Comparison of ENCODE assay signal across 1 cellular context in genomic region chr22:42939941-42940653, GRCh38.
A peak's percentile ranks its signal among the peaks of the same experiment; 100 is the strongest.
TF ChIP-seq lines count a peak whose summit lies in the region.

No MANE protein-coding gene starts in this region.

TF ChIP-seq in HepG2, 621 proteins besides CTCF, POLR2A, EP300 and RAD21 (continued from another document and continues in another):
- TF ChIP-seq SPEN (CRISPR knock-in tag; IDR thresholded peaks at IDR 0.05; ENCODE audit: low read depth) (no peak), ZNF770 (CRISPR knock-in tag; IDR thresholded peaks at IDR 0.05) (no peak), ZC3H13 (CRISPR knock-in tag; IDR thresholded peaks at IDR 0.05) (no peak), MAFF (IDR thresholded peaks at IDR 0.05; ENCODE audit: low read depth, low read length) (no peak), HCFC1 (IDR thresholded peaks at IDR 0.05; ENCODE audit: low read depth, low read length) (no peak), POLR2G (IDR thresholded peaks at IDR 0.05; ENCODE audit: low read depth, low read length) (0 out of 2 replicates have a peak, but pooled peaks have one; percentile 41), ZNF383 (CRISPR knock-in tag; IDR thresholded peaks at IDR 0.05; ENCODE audit: borderline replicate concordance) (no peak), ZNF768 (CRISPR knock-in tag; IDR thresholded peaks at IDR 0.05) (no peak; the same call in 1 of the 2 replicates), KDM4B (CRISPR knock-in tag; IDR thresholded peaks at IDR 0.05) (no peak), NFE2L1 (CRISPR knock-in tag; IDR thresholded peaks at IDR 0.05; ENCODE audit: borderline replicate concordance) (no peak), IKZF1 (IDR thresholded peaks at IDR 0.05) (no peak), THYN1 (CRISPR knock-in tag; IDR thresholded peaks at IDR 0.05; ENCODE audit: borderline replicate concordance, low read depth) (no peak), ZFP91 (CRISPR knock-in tag; IDR thresholded peaks at IDR 0.05; ENCODE audit: borderline replicate concordance) (no peak), SALL2 (CRISPR knock-in tag; IDR thresholded peaks at IDR 0.05) (no peak; the same call in 1 of the 2 replicates), SIX4 (CRISPR knock-in tag; IDR thresholded peaks at IDR 0.05) (peak; percentile 53; the same call in 1 of the 2 replicates), NCOA2 (CRISPR knock-in tag; IDR thresholded peaks at IDR 0.05) (peak; percentile 71), ZFX (CRISPR knock-in tag; IDR thresholded peaks at IDR 0.05; ENCODE audit: low read depth) (no peak), ZNF788 (CRISPR knock-in tag; IDR thresholded peaks at IDR 0.05; ENCODE audit: borderline replicate concordance) (no peak), TOE1 (CRISPR knock-in tag; IDR thresholded peaks at IDR 0.05) (no peak), CBX1 (IDR thresholded peaks at IDR 0.05; ENCODE audit: low read depth) (no peak), ZSCAN12 (CRISPR knock-in tag; IDR thresholded peaks at IDR 0.05) (no peak), FOXO1 (CRISPR knock-in tag; IDR thresholded peaks at IDR 0.05) (peak; percentile 81; the same call in 1 of the 2 replicates), ZMYM3 (CRISPR knock-in tag; IDR thresholded peaks at IDR 0.05) (no peak), ZNF333 (CRISPR knock-in tag; IDR thresholded peaks at IDR 0.05; ENCODE audit: borderline replicate concordance) (no peak), GPBP1L1 (CRISPR knock-in tag; IDR thresholded peaks at IDR 0.05) (no peak), HMGA1 (CRISPR knock-in tag; conservative IDR thresholded peaks at IDR 0.05) (no peak), ATAD3A (CRISPR knock-in tag; IDR thresholded peaks at IDR 0.05) (no peak), HOXA3 (CRISPR knock-in tag; IDR thresholded peaks at IDR 0.05) (no peak; the same call in 1 of the 2 replicates), EEA1 (CRISPR knock-in tag; IDR thresholded peaks at IDR 0.05; ENCODE audit: borderline replicate concordance) (no peak), ZNF3 (CRISPR knock-in tag; IDR thresholded peaks at IDR 0.05) (peak; percentile 92), RBFOX2 (IDR thresholded peaks at IDR 0.05; ENCODE audit: low read depth, low read length) (no peak), ZNF879 (CRISPR knock-in tag; IDR thresholded peaks at IDR 0.05) (no peak), SP2 (CRISPR knock-in tag; IDR thresholded peaks at IDR 0.05) (no peak), ZBTB34 (CRISPR knock-in tag; IDR thresholded peaks at IDR 0.05) (no peak), CREB1 (IDR thresholded peaks at IDR 0.05) (no peak), CREB1 (CRISPR knock-in tag; IDR thresholded peaks at IDR 0.05) (peak; percentile 22; the same call in 1 of the 2 replicates), ARNT (IDR thresholded peaks at IDR 0.05) (no peak), HDAC6 (IDR thresholded peaks at IDR 0.05; ENCODE audit: low read depth, low read length) (no peak), CAMTA2 (CRISPR knock-in tag; IDR thresholded peaks at IDR 0.05; ENCODE audit: borderline replicate concordance) (no peak), ZNF24 (IDR thresholded peaks at IDR 0.05) (no peak), ASH2L (IDR thresholded peaks at IDR 0.05; ENCODE audit: insufficient read length, low read depth, low read length) (no peak), ZNF777 (CRISPR knock-in tag; IDR thresholded peaks at IDR 0.05) (no peak)
- TF ChIP-seq, protein P1, sequence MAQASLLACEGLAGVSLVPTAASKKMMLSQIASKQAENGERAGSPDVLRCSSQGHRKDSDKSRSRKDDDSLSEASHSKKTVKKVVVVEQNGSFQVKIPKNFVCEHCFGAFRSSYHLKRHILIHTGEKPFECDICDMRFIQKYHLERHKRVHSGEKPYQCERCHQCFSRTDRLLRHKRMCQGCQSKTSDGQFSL (CRISPR knock-in tag; IDR thresholded peaks at IDR 0.05): no peak
- TF ChIP-seq, protein P2, sequence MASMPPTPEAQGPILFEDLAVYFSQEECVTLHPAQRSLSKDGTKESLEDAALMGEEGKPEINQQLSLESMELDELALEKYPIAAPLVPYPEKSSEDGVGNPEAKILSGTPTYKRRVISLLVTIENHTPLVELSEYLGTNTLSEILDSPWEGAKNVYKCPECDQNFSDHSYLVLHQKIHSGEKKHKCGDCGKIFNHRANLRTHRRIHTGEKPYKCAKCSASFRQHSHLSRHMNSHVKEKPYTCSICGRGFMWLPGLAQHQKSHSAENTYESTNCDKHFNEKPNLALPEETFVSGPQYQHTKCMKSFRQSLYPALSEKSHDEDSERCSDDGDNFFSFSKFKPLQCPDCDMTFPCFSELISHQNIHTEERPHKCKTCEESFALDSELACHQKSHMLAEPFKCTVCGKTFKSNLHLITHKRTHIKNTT (CRISPR knock-in tag; IDR thresholded peaks at IDR 0.05): no peak
- TF ChIP-seq, protein P3, sequence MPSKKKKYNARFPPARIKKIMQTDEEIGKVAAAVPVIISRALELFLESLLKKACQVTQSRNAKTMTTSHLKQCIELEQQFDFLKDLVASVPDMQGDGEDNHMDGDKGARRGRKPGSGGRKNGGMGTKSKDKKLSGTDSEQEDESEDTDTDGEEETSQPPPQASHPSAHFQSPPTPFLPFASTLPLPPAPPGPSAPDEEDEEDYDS (CRISPR knock-in tag; IDR thresholded peaks at IDR 0.05): 0 out of 2 replicates have a peak, but pooled peaks have one; percentile 21
- TF ChIP-seq, protein P4, sequence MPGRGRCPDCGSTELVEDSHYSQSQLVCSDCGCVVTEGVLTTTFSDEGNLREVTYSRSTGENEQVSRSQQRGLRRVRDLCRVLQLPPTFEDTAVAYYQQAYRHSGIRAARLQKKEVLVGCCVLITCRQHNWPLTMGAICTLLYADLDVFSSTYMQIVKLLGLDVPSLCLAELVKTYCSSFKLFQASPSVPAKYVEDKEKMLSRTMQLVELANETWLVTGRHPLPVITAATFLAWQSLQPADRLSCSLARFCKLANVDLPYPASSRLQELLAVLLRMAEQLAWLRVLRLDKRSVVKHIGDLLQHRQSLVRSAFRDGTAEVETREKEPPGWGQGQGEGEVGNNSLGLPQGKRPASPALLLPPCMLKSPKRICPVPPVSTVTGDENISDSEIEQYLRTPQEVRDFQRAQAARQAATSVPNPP (CRISPR knock-in tag; IDR thresholded peaks at IDR 0.05): no peak
- TF ChIP-seq, protein P5, sequence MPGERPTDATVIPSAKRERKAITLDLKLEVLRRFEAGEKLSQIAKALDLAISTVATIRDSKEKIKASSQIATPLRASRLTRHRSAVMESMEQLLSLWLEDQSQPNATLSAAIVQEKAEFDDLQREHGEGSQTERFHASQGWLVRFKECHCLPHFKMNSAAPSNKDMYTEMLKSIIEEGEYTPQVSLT (CRISPR knock-in tag; IDR thresholded peaks at IDR 0.05; ENCODE audit: borderline replicate concordance, low read depth): no peak
- TF ChIP-seq, protein P6, sequence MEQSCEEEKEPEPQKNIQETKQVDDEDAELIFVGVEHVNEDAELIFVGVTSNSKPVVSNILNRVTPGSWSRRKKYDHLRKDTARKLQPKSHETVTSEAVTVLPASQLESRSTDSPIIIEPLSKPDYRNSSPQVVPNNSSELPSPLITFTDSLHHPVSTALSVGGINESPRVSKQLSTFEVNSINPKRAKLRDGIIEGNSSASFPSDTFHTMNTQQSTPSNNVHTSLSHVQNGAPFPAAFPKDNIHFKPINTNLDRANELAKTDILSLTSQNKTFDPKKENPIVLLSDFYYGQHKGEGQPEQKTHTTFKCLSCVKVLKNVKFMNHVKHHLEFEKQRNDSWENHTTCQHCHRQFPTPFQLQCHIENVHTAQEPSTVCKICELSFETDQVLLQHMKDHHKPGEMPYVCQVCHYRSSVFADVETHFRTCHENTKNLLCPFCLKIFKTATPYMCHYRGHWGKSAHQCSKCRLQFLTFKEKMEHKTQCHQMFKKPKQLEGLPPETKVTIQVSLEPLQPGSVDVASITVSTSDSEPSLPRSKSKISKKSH (CRISPR knock-in tag; IDR thresholded peaks at IDR 0.05; ENCODE audit: borderline replicate concordance): no peak
- TF ChIP-seq, protein P7, sequence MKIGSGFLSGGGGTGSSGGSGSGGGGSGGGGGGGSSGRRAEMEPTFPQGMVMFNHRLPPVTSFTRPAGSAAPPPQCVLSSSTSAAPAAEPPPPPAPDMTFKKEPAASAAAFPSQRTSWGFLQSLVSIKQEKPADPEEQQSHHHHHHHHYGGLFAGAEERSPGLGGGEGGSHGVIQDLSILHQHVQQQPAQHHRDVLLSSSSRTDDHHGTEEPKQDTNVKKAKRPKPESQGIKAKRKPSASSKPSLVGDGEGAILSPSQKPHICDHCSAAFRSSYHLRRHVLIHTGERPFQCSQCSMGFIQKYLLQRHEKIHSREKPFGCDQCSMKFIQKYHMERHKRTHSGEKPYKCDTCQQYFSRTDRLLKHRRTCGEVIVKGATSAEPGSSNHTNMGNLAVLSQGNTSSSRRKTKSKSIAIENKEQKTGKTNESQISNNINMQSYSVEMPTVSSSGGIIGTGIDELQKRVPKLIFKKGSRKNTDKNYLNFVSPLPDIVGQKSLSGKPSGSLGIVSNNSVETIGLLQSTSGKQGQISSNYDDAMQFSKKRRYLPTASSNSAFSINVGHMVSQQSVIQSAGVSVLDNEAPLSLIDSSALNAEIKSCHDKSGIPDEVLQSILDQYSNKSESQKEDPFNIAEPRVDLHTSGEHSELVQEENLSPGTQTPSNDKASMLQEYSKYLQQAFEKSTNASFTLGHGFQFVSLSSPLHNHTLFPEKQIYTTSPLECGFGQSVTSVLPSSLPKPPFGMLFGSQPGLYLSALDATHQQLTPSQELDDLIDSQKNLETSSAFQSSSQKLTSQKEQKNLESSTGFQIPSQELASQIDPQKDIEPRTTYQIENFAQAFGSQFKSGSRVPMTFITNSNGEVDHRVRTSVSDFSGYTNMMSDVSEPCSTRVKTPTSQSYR (CRISPR knock-in tag; IDR thresholded peaks at IDR 0.05; ENCODE audit: borderline replicate concordance): peak; percentile 9; the same call in 1 of the 2 replicates
- TF ChIP-seq, protein P8, sequence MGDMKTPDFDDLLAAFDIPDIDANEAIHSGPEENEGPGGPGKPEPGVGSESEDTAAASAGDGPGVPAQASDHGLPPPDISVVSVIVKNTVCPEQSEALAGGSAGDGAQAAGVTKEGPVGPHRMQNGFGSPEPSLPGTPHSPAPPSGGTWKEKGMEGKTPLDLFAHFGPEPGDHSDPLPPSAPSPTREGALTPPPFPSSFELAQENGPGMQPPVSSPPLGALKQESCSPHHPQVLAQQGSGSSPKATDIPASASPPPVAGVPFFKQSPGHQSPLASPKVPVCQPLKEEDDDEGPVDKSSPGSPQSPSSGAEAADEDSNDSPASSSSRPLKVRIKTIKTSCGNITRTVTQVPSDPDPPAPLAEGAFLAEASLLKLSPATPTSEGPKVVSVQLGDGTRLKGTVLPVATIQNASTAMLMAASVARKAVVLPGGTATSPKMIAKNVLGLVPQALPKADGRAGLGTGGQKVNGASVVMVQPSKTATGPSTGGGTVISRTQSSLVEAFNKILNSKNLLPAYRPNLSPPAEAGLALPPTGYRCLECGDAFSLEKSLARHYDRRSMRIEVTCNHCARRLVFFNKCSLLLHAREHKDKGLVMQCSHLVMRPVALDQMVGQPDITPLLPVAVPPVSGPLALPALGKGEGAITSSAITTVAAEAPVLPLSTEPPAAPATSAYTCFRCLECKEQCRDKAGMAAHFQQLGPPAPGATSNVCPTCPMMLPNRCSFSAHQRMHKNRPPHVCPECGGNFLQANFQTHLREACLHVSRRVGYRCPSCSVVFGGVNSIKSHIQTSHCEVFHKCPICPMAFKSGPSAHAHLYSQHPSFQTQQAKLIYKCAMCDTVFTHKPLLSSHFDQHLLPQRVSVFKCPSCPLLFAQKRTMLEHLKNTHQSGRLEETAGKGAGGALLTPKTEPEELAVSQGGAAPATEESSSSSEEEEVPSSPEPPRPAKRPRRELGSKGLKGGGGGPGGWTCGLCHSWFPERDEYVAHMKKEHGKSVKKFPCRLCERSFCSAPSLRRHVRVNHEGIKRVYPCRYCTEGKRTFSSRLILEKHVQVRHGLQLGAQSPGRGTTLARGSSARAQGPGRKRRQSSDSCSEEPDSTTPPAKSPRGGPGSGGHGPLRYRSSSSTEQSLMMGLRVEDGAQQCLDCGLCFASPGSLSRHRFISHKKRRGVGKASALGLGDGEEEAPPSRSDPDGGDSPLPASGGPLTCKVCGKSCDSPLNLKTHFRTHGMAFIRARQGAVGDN (CRISPR knock-in tag; IDR thresholded peaks at IDR 0.05): peak; percentile 48; the same call in 1 of the 2 replicates
